In genomic region chr7:158749396-158749795, GRCh38 we compare ENCODE assay signal across 33 cellular contexts.
"Had no signal": no experiment of that assay in that cellular context is flagged by ENCODE, and none has a peak within 500 bp of the region (broad histone marks: within the 10 kb centered on the region; RNA-seq: fewer than 3 reads in every experiment).

No MANE protein-coding gene starts in this region.

- H3K9me3 ChIP-seq: adrenal gland, body of pancreas, esophagus muscularis mucosa, gastrocnemius medialis, heart left ventricle had no signal

- ATAC-seq: activated CD4-positive, CD25-positive, alpha-beta regulatory T cell treated with anti-CD3 and anti-CD28 coated beads, Interleukin-2, amount 50 U/mL, for 24 hours; activated naive CD8-positive, alpha-beta T cell treated with anti-CD3 and anti-CD28 coated beads, Interleukin-2, amount 50 U/mL, for 24 hours; activated T-cell treated with anti-CD3 and anti-CD28 coated beads, Interleukin-2, amount 50 U/mL, for 4 hours; body of pancreas; effector memory CD8-positive, alpha-beta T cell; foreskin keratinocyte; gastrocnemius medialis; heart left ventricle; T-cell had no signal

- H3K4me3 ChIP-seq: adrenal gland, body of pancreas, esophagus muscularis mucosa, gastrocnemius medialis, heart left ventricle had no signal

- H3K9me3 Mint-ChIP-seq: activated B cell treated with CpG ODN at 0.5 μM for 24 hours; activated CD4-positive, alpha-beta memory T cell treated with anti-CD3 and anti-CD28 coated beads, Interleukin-2, amount 10 ng/mL, durations not matched to agents 7 days and 5 days; activated CD4-positive, alpha-beta T cell treated with anti-CD3 and anti-CD28 coated beads, Interleukin-2, amount 10 ng/mL, durations not matched to agents 7 days and 5 days; activated naive CD4-positive, alpha-beta T cell treated with anti-CD3 and anti-CD28 coated beads for 36 hours; activated naive CD4-positive, alpha-beta T cell treated with anti-CD3 and anti-CD28 coated beads, Interleukin-2, amount 50 U/mL, for 24 hours; activated naive CD8-positive, alpha-beta T cell treated with anti-CD3 and anti-CD28 coated beads for 36 hours; activated naive CD8-positive, alpha-beta T cell treated with anti-CD3 and anti-CD28 coated beads, Interleukin-2, amount 50 U/mL, for 24 hours; activated T-cell treated with anti-CD3 and anti-CD28 coated beads, Interleukin-2, amount 50 U/mL, for 4 hours; activated T-helper 2 cell treated with anti-CD3 and anti-CD28 coated beads, Interferon-gamma antibody, Interleukin-2, Interleukin-4, amounts not matched to agents 10 μg/mL and 5 μg/mL and 100 μg/mL, durations not matched to agents 14 hours and 24 hours and 36 hours; effector memory CD8-positive, alpha-beta T cell; T-cell; T-helper 1 cell treated with Interleukin-12 subunit alpha and Interleukin-12 subunit beta and Interleukin-4 antibody, amounts not matched to agents 30 μg/mL and 1 μg/mL, for 36 hours; T-helper 2 cell treated with Interferon-gamma antibody and Interleukin-4, amounts not matched to agents 5 μg/mL and 100 μg/mL, for 36 hours had no signal

- DNase-seq: activated B cell treated with CpG ODN at 0.5 μM for 24 hours; activated CD4-positive, alpha-beta memory T cell treated with anti-CD3 and anti-CD28 coated beads, Interleukin-2, amount 10 ng/mL, durations not matched to agents 7 days and 5 days; activated CD4-positive, alpha-beta T cell treated with anti-CD3 and anti-CD28 coated beads, Interleukin-2, amount 10 ng/mL, durations not matched to agents 7 days and 5 days; activated CD4-positive, alpha-beta T cell treated with anti-CD3 and anti-CD28 coated beads, Interleukin-2, amount 50 U/mL, for 4 hours; activated effector memory CD4-positive, alpha-beta T cell treated with anti-CD3 and anti-CD28 coated beads, Interleukin-2, amount 50 U/mL, for 16 hours; activated naive CD4-positive, alpha-beta T cell treated with anti-CD3 and anti-CD28 coated beads for 36 hours; activated naive CD8-positive, alpha-beta T cell treated with anti-CD3 and anti-CD28 coated beads for 36 hours; activated naive CD8-positive, alpha-beta T cell treated with anti-CD3 and anti-CD28 coated beads, Interleukin-2, amount 50 U/mL, for 24 hours; activated T-cell treated with anti-CD3 and anti-CD28 coated beads, Interleukin-2, amount 50 U/mL, for 4 hours; adrenal gland; amygdala; aorta; body of pancreas; caudate nucleus; cortex of kidney; dermis blood vessel endothelial cell; effector CD4-positive, alpha-beta T cell; effector memory CD8-positive, alpha-beta T cell; erythroblast; foreskin keratinocyte; gastrocnemius medialis; glutamatergic neuron; heart left ventricle; SW 1271; T-cell; T1000; WERI-Rb-1 had no signal

- H3K27me3 ChIP-seq: adrenal gland, body of pancreas, esophagus muscularis mucosa, foreskin keratinocyte, gastrocnemius medialis, heart left ventricle had no signal

- H3K36me3 ChIP-seq: WERI-Rb-1 had no signal

- H3K4me1 Mint-ChIP-seq: activated B cell treated with CpG ODN at 0.5 μM for 24 hours; activated CD4-positive, alpha-beta memory T cell treated with anti-CD3 and anti-CD28 coated beads, Interleukin-2, amount 10 ng/mL, durations not matched to agents 7 days and 5 days; activated CD4-positive, alpha-beta T cell treated with anti-CD3 and anti-CD28 coated beads, Interleukin-2, amount 10 ng/mL, durations not matched to agents 7 days and 5 days; activated naive CD4-positive, alpha-beta T cell treated with anti-CD3 and anti-CD28 coated beads, Interleukin-2, amount 50 U/mL, for 24 hours; T-cell had no signal

- H3K27me3 Mint-ChIP-seq: activated B cell treated with CpG ODN at 0.5 μM for 24 hours; activated CD4-positive, alpha-beta memory T cell treated with anti-CD3 and anti-CD28 coated beads, Interleukin-2, amount 10 ng/mL, durations not matched to agents 7 days and 5 days; activated CD4-positive, alpha-beta T cell treated with anti-CD3 and anti-CD28 coated beads, Interleukin-2, amount 10 ng/mL, durations not matched to agents 7 days and 5 days; activated naive CD4-positive, alpha-beta T cell treated with anti-CD3 and anti-CD28 coated beads, Interleukin-2, amount 50 U/mL, for 24 hours; activated naive CD8-positive, alpha-beta T cell treated with anti-CD3 and anti-CD28 coated beads for 36 hours; activated naive CD8-positive, alpha-beta T cell treated with anti-CD3 and anti-CD28 coated beads, Interleukin-2, amount 50 U/mL, for 24 hours; effector memory CD8-positive, alpha-beta T cell; T-cell had no signal

- H3K4me1 ChIP-seq: adrenal gland, body of pancreas, gastrocnemius medialis had no signal

- H3K4me3 Mint-ChIP-seq: activated B cell treated with CpG ODN at 0.5 μM for 24 hours; activated CD4-positive, alpha-beta memory T cell treated with anti-CD3 and anti-CD28 coated beads, Interleukin-2, amount 10 ng/mL, durations not matched to agents 7 days and 5 days; activated CD4-positive, alpha-beta T cell treated with anti-CD3 and anti-CD28 coated beads, Interleukin-2, amount 10 ng/mL, durations not matched to agents 7 days and 5 days; activated naive CD4-positive, alpha-beta T cell treated with anti-CD3 and anti-CD28 coated beads for 36 hours; activated naive CD4-positive, alpha-beta T cell treated with anti-CD3 and anti-CD28 coated beads, Interleukin-2, amount 50 U/mL, for 24 hours; activated naive CD8-positive, alpha-beta T cell treated with anti-CD3 and anti-CD28 coated beads for 36 hours; activated naive CD8-positive, alpha-beta T cell treated with anti-CD3 and anti-CD28 coated beads, Interleukin-2, amount 50 U/mL, for 24 hours; activated T-cell treated with anti-CD3 and anti-CD28 coated beads, Interleukin-2, amount 50 U/mL, for 4 hours; effector memory CD8-positive, alpha-beta T cell; T-cell; T-helper 1 cell treated with Interleukin-12 subunit alpha and Interleukin-12 subunit beta and Interleukin-4 antibody, amounts not matched to agents 30 μg/mL and 1 μg/mL, for 36 hours; T-helper 2 cell treated with Interferon-gamma antibody and Interleukin-4, amounts not matched to agents 5 μg/mL and 100 μg/mL, for 36 hours had no signal

- H3K27ac ChIP-seq: adrenal gland, body of pancreas, esophagus muscularis mucosa, foreskin keratinocyte, gastrocnemius medialis, heart left ventricle, WERI-Rb-1 had no signal

- H3K27ac Mint-ChIP-seq: activated B cell treated with CpG ODN at 0.5 μM for 24 hours; activated CD4-positive, alpha-beta memory T cell treated with anti-CD3 and anti-CD28 coated beads, Interleukin-2, amount 10 ng/mL, durations not matched to agents 7 days and 5 days; activated CD4-positive, alpha-beta T cell treated with anti-CD3 and anti-CD28 coated beads, Interleukin-2, amount 10 ng/mL, durations not matched to agents 7 days and 5 days; activated naive CD4-positive, alpha-beta T cell treated with anti-CD3 and anti-CD28 coated beads for 36 hours; activated naive CD8-positive, alpha-beta T cell treated with anti-CD3 and anti-CD28 coated beads, Interleukin-2, amount 50 U/mL, for 24 hours; activated T-helper 2 cell treated with anti-CD3 and anti-CD28 coated beads, Interferon-gamma antibody, Interleukin-2, Interleukin-4, amounts not matched to agents 10 μg/mL and 5 μg/mL and 100 μg/mL, durations not matched to agents 14 hours and 24 hours and 36 hours; T-cell; T-helper 1 cell treated with Interleukin-12 subunit alpha and Interleukin-12 subunit beta and Interleukin-4 antibody, amounts not matched to agents 30 μg/mL and 1 μg/mL, for 36 hours; T-helper 2 cell treated with Interferon-gamma antibody and Interleukin-4, amounts not matched to agents 5 μg/mL and 100 μg/mL, for 36 hours had no signal
